21 cellular contexts compared by ENCODE assay signal in genomic region chr11:93501856-93502255, GRCh38.
"Had no signal": no experiment of that assay in that cellular context is flagged by ENCODE, and none has a peak within 500 bp of the region (broad histone marks: within the 10 kb centered on the region; RNA-seq: fewer than 3 reads in every experiment).

No MANE protein-coding gene starts in this region.

- H3K4me1 ChIP-seq: esophagus muscularis mucosa, gastrocnemius medialis, right atrium auricular region, upper lobe of right lung had no signal

- H3K4me3 ChIP-seq: esophagus muscularis mucosa, gastrocnemius medialis, right atrium auricular region, smooth muscle cell, tibial nerve, upper lobe of right lung, vagina had no signal

- H3K4me2 ChIP-seq: smooth muscle cell had no signal

- DNase-seq: effector memory CD8-positive, alpha-beta T cell; gastrocnemius medialis; immature natural killer cell; left ventricle myocardium superior; mesendoderm; naive thymus-derived CD4-positive, alpha-beta T cell; nephron progenitor cell; stimulated activated CD4-positive, alpha-beta T cell treated with anti-CD3 and anti-CD28 coated beads, Interleukin-4, amount 100 ng/mL, for 1 hour; stimulated activated CD8-positive, alpha-beta memory T cell treated with anti-CD3 and anti-CD28 coated beads, Interleukin-4, amount 100 ng/mL, for 48 hours; stimulated activated naive CD8-positive, alpha-beta T cell treated with anti-CD3 and anti-CD28 coated beads, Interleukin-15, Interleukin-2, amounts not matched to agents 100 U/mL and 50 U/mL, for 24 hours; upper lobe of right lung had no signal

- H3K27ac ChIP-seq: epithelial cell of prostate, esophagus muscularis mucosa, gastrocnemius medialis, neutrophil, right atrium auricular region, tibial nerve, upper lobe of right lung, vagina had no signal

- H3K36me3 ChIP-seq: gastrocnemius medialis, neutrophil, upper lobe of right lung, vagina had no signal

- FAIRE-seq: colon, keratinocyte had no signal

- H3K27me3 ChIP-seq: esophagus muscularis mucosa, gastrocnemius medialis, neutrophil, right atrium auricular region, tibial nerve, upper lobe of right lung, vagina had no signal

- H3K9me3 ChIP-seq: esophagus muscularis mucosa, gastrocnemius medialis, neutrophil, right atrium auricular region, tibial nerve, upper lobe of right lung, vagina had no signal

- ATAC-seq: effector memory CD8-positive, alpha-beta T cell; gastrocnemius medialis; left ventricle myocardium superior; naive thymus-derived CD4-positive, alpha-beta T cell; stimulated activated effector memory CD8-positive, alpha-beta T cell treated with anti-CD3 and anti-CD28 coated beads, Interleukin-12 subunit alpha, Interleukin-12 subunit beta, amount 100 ng/mL, for 72 hours; stimulated activated naive CD8-positive, alpha-beta T cell treated with anti-CD3 and anti-CD28 coated beads, Interleukin-15, Interleukin-2, amounts not matched to agents 100 U/mL and 50 U/mL, for 24 hours; upper lobe of right lung had no signal
